In the genomic region with DNA sequence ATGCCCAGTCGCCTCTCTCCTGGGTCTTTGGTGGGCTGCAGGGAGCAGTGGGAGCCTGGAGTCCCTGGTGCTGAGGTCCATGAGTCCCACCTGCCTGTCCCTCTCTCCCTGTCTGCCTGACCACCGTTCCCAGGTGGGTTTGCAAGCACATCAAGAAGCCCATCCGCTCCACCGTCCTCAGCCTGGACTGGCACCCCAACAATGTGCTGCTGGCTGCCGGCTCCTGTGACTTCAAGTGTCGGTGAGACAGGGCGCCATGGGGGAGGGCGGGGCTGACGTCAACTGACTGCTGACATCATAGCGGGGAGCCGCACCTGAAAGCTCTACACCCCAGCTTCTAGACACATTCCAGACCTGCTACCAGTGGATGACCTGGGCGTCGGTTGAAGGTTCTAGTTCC, we compare ENCODE assay signal across 3 cellular contexts.
TF ChIP-seq lines count a peak whose summit lies in the region.

No MANE protein-coding gene starts in this region.

TF ChIP-seq in SK-N-SH, 30 proteins besides CTCF, POLR2A, EP300 and RAD21:
- no peak for TF ChIP-seq TEAD4 (IDR thresholded peaks at IDR 0.05; ENCODE audit: borderline replicate concordance, insufficient read depth)
- TF ChIP-seq FOXM1 (IDR thresholded peaks at IDR 0.05; ENCODE audit: low read depth), result no peak
- 0 out of 2 replicates have a peak, but pooled peaks have one; percentile 6 for TF ChIP-seq JUND (IDR thresholded peaks at IDR 0.05)
- no peak for TF ChIP-seq EZH2phosphoT487 (IDR thresholded peaks at IDR 0.05; ENCODE audit: borderline replicate concordance, low read depth)
- no peak for TF ChIP-seq USF1 (IDR thresholded peaks at IDR 0.05; ENCODE audit: borderline replicate concordance, low read depth)
- TF ChIP-seq SMC3 (IDR thresholded peaks at IDR 0.05; ENCODE audit: low read depth, low read length), result no peak
- no peak for TF ChIP-seq TCF12 (IDR thresholded peaks at IDR 0.05)
- TF ChIP-seq, protein P1, sequence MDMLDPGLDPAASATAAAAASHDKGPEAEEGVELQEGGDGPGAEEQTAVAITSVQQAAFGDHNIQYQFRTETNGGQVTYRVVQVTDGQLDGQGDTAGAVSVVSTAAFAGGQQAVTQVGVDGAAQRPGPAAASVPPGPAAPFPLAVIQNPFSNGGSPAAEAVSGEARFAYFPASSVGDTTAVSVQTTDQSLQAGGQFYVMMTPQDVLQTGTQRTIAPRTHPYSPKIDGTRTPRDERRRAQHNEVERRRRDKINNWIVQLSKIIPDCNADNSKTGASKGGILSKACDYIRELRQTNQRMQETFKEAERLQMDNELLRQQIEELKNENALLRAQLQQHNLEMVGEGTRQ (IDR thresholded peaks at IDR 0.05; ENCODE audit: borderline replicate concordance, low read depth, low read length), result no peak

TF ChIP-seq in SK-N-SH treated with all-trans-retinoic acid at 6 μM for 48 hours, 23 proteins besides CTCF, POLR2A, EP300 and RAD21:
- TF ChIP-seq TCF4 (CRISPR knock-in tag; IDR thresholded peaks at IDR 0.05; ENCODE audit: borderline replicate concordance), result no peak
- no peak for TF ChIP-seq ZNF8 (CRISPR knock-in tag; IDR thresholded peaks at IDR 0.05)
- TF ChIP-seq PPARA (CRISPR knock-in tag; IDR thresholded peaks at IDR 0.05; ENCODE audit: borderline replicate concordance), result no peak
- TF ChIP-seq CSDC2 (CRISPR knock-in tag; IDR thresholded peaks at IDR 0.05), result no peak
- no peak for TF ChIP-seq TOX (CRISPR knock-in tag; IDR thresholded peaks at IDR 0.05; ENCODE audit: borderline replicate concordance)
- no peak for TF ChIP-seq BACH2 (CRISPR knock-in tag; IDR thresholded peaks at IDR 0.05; ENCODE audit: borderline replicate concordance)
- TF ChIP-seq CSRNP3 (CRISPR knock-in tag; IDR thresholded peaks at IDR 0.05), result no peak
- TF ChIP-seq SNAI2 (CRISPR knock-in tag; IDR thresholded peaks at IDR 0.05), result no peak
- no peak for TF ChIP-seq ARNTL (CRISPR knock-in tag; IDR thresholded peaks at IDR 0.05; ENCODE audit: borderline replicate concordance, low read depth)
- TF ChIP-seq ESRRG (CRISPR knock-in tag; IDR thresholded peaks at IDR 0.05), result no peak

TF ChIP-seq in HepG2, 621 proteins besides CTCF, POLR2A, EP300 and RAD21:
- TF ChIP-seq AKAP8 (CRISPR knock-in tag; IDR thresholded peaks at IDR 0.05) (0 out of 2 replicates have a peak, but pooled peaks have one; percentile 45), ELF4 (CRISPR knock-in tag; IDR thresholded peaks at IDR 0.05; ENCODE audit: borderline replicate concordance) (no peak), ZNF713 (CRISPR knock-in tag; IDR thresholded peaks at IDR 0.05) (no peak), FOXJ3 (CRISPR knock-in tag; IDR thresholded peaks at IDR 0.05; ENCODE audit: borderline replicate concordance) (no peak), POLR2G (IDR thresholded peaks at IDR 0.05; ENCODE audit: low read depth, low read length) (peak; percentile 28; the same call in 1 of the 2 replicates), AGO2 (optimal IDR thresholded peaks at IDR 0.05; ENCODE audit: low read depth, low read length) (peak; percentile 86), RBFOX2 (IDR thresholded peaks at IDR 0.05; ENCODE audit: low read depth, low read length) (0 out of 2 replicates have a peak, but pooled peaks have one; percentile 28), RNF219 (CRISPR knock-in tag; IDR thresholded peaks at IDR 0.05) (no peak), ZNF512 (CRISPR knock-in tag; IDR thresholded peaks at IDR 0.05) (no peak)
